ENCODE assay signal across 8 cellular contexts in genomic region chr7:130440527-130441365, GRCh38. TPM values are rescaled to one million over a fixed set of nuclear protein-coding genes. Genes with fewer than 3 reads are reported as not detected.
DNase-seq lines count a peak whose midpoint lies in the region; TF ChIP-seq lines count a peak whose summit lies in the region.

CEP41 (minus strand) TSS chr7:130441016; CDS start chr7:130440966, 50 bp downstream.

- H3K27ac Mint-ChIP-seq in activated naive CD4-positive, alpha-beta T cell treated with anti-CD3 and anti-CD28 coated beads for 36 hours = peak within 1 kb of the TSS; percentile 98

- H3K27me3 ChIP-seq in neuron (ENCODE audit: insufficient read depth, low read length) = no peaks in the 10 kb centered on the region

- H2AFZ ChIP-seq in neuron (ENCODE audit: low read depth, low read length) = peak within 1 kb of the TSS; percentile 79

- H3K36me3 ChIP-seq in neuron (ENCODE audit: insufficient read depth, low read length) = no peaks in the 10 kb centered on the region

- H3K36me3 Mint-ChIP-seq in activated naive CD4-positive, alpha-beta T cell treated with anti-CD3 and anti-CD28 coated beads for 36 hours (ENCODE audit: low read depth) = peaks cover 6% of the 10 kb centered on the region

- H3K4me3 Mint-ChIP-seq in activated naive CD4-positive, alpha-beta T cell treated with anti-CD3 and anti-CD28 coated beads for 36 hours = peak within 1 kb of the TSS; percentile 98

- peaks cover 12% of the 10 kb centered on the region for H3K9me3 ChIP-seq in neuron (ENCODE audit: low read length)

- peaks cover 20% of the 10 kb centered on the region for H3K4me1 ChIP-seq in neuron (ENCODE audit: insufficient read depth, low read length)

- peak within 1 kb of the TSS; percentile 50 for H3K4me3 ChIP-seq in HFF-Myc (replicated peaks; ENCODE audit: low read depth, low read length)
- peak within 1 kb of the TSS; percentile 83 for H3K4me3 ChIP-seq in neuron (ENCODE audit: low read length)

- in situ Hi-C loops in SK-MEL-5 (cut with HindIII; ENCODE audit: low pct_unique_long_range_greater_than_20kb, low sequenced_read_pairs) = no loop called here

- intact Hi-C loops in activated naive CD4-positive, alpha-beta T cell treated with anti-CD3 and anti-CD28 coated beads for 36 hours (cut with micrococcal nuclease) = loop anchor here (1.0 to 10.0 kb wide), 11 partner anchors 7 to 667 kb away; partner anchors contain the start of genes KLHDC10, TMEM209, UBE2H and ZC3HC1

- H3K27me3 Mint-ChIP-seq in activated naive CD4-positive, alpha-beta T cell treated with anti-CD3 and anti-CD28 coated beads for 36 hours (ENCODE audit: low read depth) = no peaks in the 10 kb centered on the region

- H3K9me3 Mint-ChIP-seq in activated naive CD4-positive, alpha-beta T cell treated with anti-CD3 and anti-CD28 coated beads for 36 hours = peaks cover 2% of the 10 kb centered on the region

- DNase-seq in GM04503 (ENCODE audit: low read depth) (peak; percentile 77), HFF-Myc (ENCODE audit: extremely low read depth, low read depth) (peak; percentile 85), NAMALWA (ENCODE audit: low spot score) (peak; percentile 100), SK-MEL-5 (ENCODE audit: low read depth, low spot score) (peak; percentile 100), foreskin melanocyte (peak; percentile 97), stromal cell of bone marrow (ENCODE audit: low read depth) (peak; percentile 96)
- DNase-seq in activated naive CD4-positive, alpha-beta T cell treated with anti-CD3 and anti-CD28 coated beads for 36 hours = peak; percentile 98

- peaks cover 50% of the 10 kb centered on the region for H3K4me1 Mint-ChIP-seq in activated naive CD4-positive, alpha-beta T cell treated with anti-CD3 and anti-CD28 coated beads for 36 hours (ENCODE audit: low read depth)

- CTCF ChIA-PET in activated naive CD4-positive, alpha-beta T cell treated with anti-CD3 and anti-CD28 coated beads for 36 hours (lab: Charles Lee) = interaction anchor here (0.6 to 1.6 kb wide), 5 partner anchors 18 to 380 kb away, joined by 3 to 5 read pairs (median 3); no protein-coding TSS in a partner anchor

- TF ChIP-seq CTCF in HFF-Myc (IDR thresholded peaks at IDR 0.05; ENCODE audit: low read depth, low read length, missing control alignments) = no peak

RNA-seq across cellular contexts. Expression of gene CEP41, which starts in this region (rescaled TPM):
- 16.0 and 17.5 TPM in 2 replicates for total RNA-seq in SK-MEL-5 (2014; rRNA removed; shearing (Covaris generic))
- 33.3 and 35.1 TPM in 2 replicates for polyA plus RNA-seq in SK-MEL-5 (2015; cell fraction: cytosol; rRNA removed)
- 26.7 and 27.2 TPM in 2 replicates for polyA plus RNA-seq in SK-MEL-5 (2015; cell fraction: nucleus; rRNA removed)
- total RNA-seq in activated naive CD4-positive, alpha-beta T cell treated with anti-CD3 and anti-CD28 coated beads for 36 hours = 10 to 100 TPM; 16.0 to 18.2 TPM

Comparison
In these comparisons a context has a peak if more than half of its experiments do, and no peak if none do; other contexts are left out.
1. Peak in every context shown above with its lines: DNase-seq and H3K4me3 ChIP-seq.